19 cellular contexts compared by ENCODE assay signal in genomic region chr19:55801416-55801815, GRCh38. TPM values are rescaled to one million over a fixed set of nuclear protein-coding genes. Genes with fewer than 3 reads are reported as not detected.
DNase-seq lines count a peak whose midpoint lies in the region; ATAC-seq, FAIRE-seq and TF ChIP-seq lines count a peak whose summit lies in the region.
"Had no signal": no experiment of that assay in that cellular context is flagged by ENCODE, and none has a peak within 500 bp of the region (broad histone marks: within the 10 kb centered on the region; RNA-seq: fewer than 3 reads in every experiment).

No MANE protein-coding gene starts in this region.

- no peaks in the 10 kb centered on the region for H3K9me3 ChIP-seq in Karpas-422 (ENCODE audit: low read length)
- no peaks in the 10 kb centered on the region for H3K9me3 ChIP-seq in SU-DHL-6 (ENCODE audit: insufficient read depth, low read length)
- H3K9me3 ChIP-seq in upper lobe of right lung = no peaks in the 10 kb centered on the region
- H3K9me3 ChIP-seq: HAP-1 had no signal

- H4K20me1 ChIP-seq in Karpas-422 (ENCODE audit: insufficient read depth, low read depth, low read length) = no peaks in the 10 kb centered on the region
- H4K20me1 ChIP-seq in SU-DHL-6 (ENCODE audit: low read depth, low read length) = no peaks in the 10 kb centered on the region

- H2AFZ ChIP-seq in Karpas-422 (ENCODE audit: low read length) (peak overlapping the region; percentile 39; the same call in 1 of the 2 replicates), SU-DHL-6 (ENCODE audit: low read depth, low read length, severe bottlenecking) (no peak overlapping the region)
- H2AFZ ChIP-seq: GM23248 had no signal

- H3K9ac ChIP-seq in Karpas-422 (ENCODE audit: low read length) (no peak overlapping the region; the same call in 1 of the 2 replicates), SU-DHL-6 (ENCODE audit: low read length) (peak overlapping the region; percentile 7; the same call in 1 of the 2 replicates)
- H3K9ac ChIP-seq: GM23248 had no signal

- no peaks in the 10 kb centered on the region for H3F3A ChIP-seq in SU-DHL-6 (ENCODE audit: insufficient read depth)

- H3K9me2 ChIP-seq in Karpas-422 (replicated peaks; ENCODE audit: insufficient read depth, low read length) (no peaks in the 10 kb centered on the region), SU-DHL-6 (replicated peaks; ENCODE audit: insufficient read depth, low read length) (no peaks in the 10 kb centered on the region)

- H3K27me3 Mint-ChIP-seq in memory B cell = no peaks in the 10 kb centered on the region
- peaks cover 7% of the 10 kb centered on the region for H3K27me3 Mint-ChIP-seq in activated naive CD8-positive, alpha-beta T cell treated with anti-CD3 and anti-CD28 coated beads, Interleukin-2, amount 50 U/mL, for 24 hours
- H3K27me3 Mint-ChIP-seq: IgD-negative memory B cell had no signal

- no peak for TF ChIP-seq CTCF in SU-DHL-6 (IDR thresholded peaks at IDR 0.05; ENCODE audit: insufficient read depth, low read length, poor library complexity, severe bottlenecking)
- no peak for TF ChIP-seq CTCF in upper lobe of right lung (IDR thresholded peaks at IDR 0.05)

- ATAC-seq in memory B cell (ENCODE audit: low read depth) (peak; percentile 98), upper lobe of right lung (no peak), HG03571 (IDR thresholded peaks at IDR 0.05; ENCODE audit: unreplicated experiment) (no peak)
- no peak for ATAC-seq in activated naive CD8-positive, alpha-beta T cell treated with anti-CD3 and anti-CD28 coated beads, Interleukin-2, amount 50 U/mL, for 24 hours

- H3K27ac ChIP-seq in Karpas-422 (ENCODE audit: low read length) (no peak overlapping the region), SU-DHL-6 (ENCODE audit: low read depth, low read length) (peak overlapping the region; percentile 51), upper lobe of right lung (no peak overlapping the region)
- H3K27ac ChIP-seq: C4-2B, GM23248 had no signal

- no peak for TF ChIP-seq POLR2A in GM12891 (IDR thresholded peaks at IDR 0.05; ENCODE audit: low read depth, low read length)

- intact Hi-C loops in upper lobe of right lung (cut with DNase I) = no loop called here

- H3K36me3 ChIP-seq in Karpas-422 (ENCODE audit: insufficient read depth, low read length) (no peaks in the 10 kb centered on the region), SU-DHL-6 (ENCODE audit: low read length) (peaks cover 32% of the 10 kb centered on the region), upper lobe of right lung (no peaks in the 10 kb centered on the region)
- H3K36me3 ChIP-seq: HAP-1 had no signal

- H3K4me3 Mint-ChIP-seq in memory B cell = no peak overlapping the region
- no peak overlapping the region for H3K4me3 Mint-ChIP-seq in activated naive CD8-positive, alpha-beta T cell treated with anti-CD3 and anti-CD28 coated beads, Interleukin-2, amount 50 U/mL, for 24 hours
- H3K4me3 Mint-ChIP-seq: CD4-positive, alpha-beta T cell had no signal

- H3K4me1 ChIP-seq in Karpas-422 (ENCODE audit: low read length) = peaks cover 11% of the 10 kb centered on the region
- no peaks in the 10 kb centered on the region for H3K4me1 ChIP-seq in upper lobe of right lung
- H3K4me1 ChIP-seq: Caco-2, HAP-1 had no signal

- H3K27me3 ChIP-seq in Karpas-422 (ENCODE audit: low read length) = no peaks in the 10 kb centered on the region
- H3K27me3 ChIP-seq in SU-DHL-6 (ENCODE audit: low read length) = no peaks in the 10 kb centered on the region
- H3K27me3 ChIP-seq in upper lobe of right lung = no peaks in the 10 kb centered on the region

- peak overlapping the region; percentile 60 for H3K27ac Mint-ChIP-seq in memory B cell
- no peak overlapping the region for H3K27ac Mint-ChIP-seq in activated naive CD8-positive, alpha-beta T cell treated with anti-CD3 and anti-CD28 coated beads, Interleukin-2, amount 50 U/mL, for 24 hours
- H3K27ac Mint-ChIP-seq: CD4-positive, alpha-beta T cell had no signal

- H3K36me3 Mint-ChIP-seq in memory B cell = peaks cover 3% of the 10 kb centered on the region
- no peaks in the 10 kb centered on the region for H3K36me3 Mint-ChIP-seq in activated naive CD8-positive, alpha-beta T cell treated with anti-CD3 and anti-CD28 coated beads, Interleukin-2, amount 50 U/mL, for 24 hours (ENCODE audit: low read depth)

- peaks cover 10% of the 10 kb centered on the region for H3K4me1 Mint-ChIP-seq in memory B cell
- no peaks in the 10 kb centered on the region for H3K4me1 Mint-ChIP-seq in activated naive CD8-positive, alpha-beta T cell treated with anti-CD3 and anti-CD28 coated beads, Interleukin-2, amount 50 U/mL, for 24 hours

- no peak for FAIRE-seq in GM12891 (lab: Jason Lieb, UNC)
- FAIRE-seq: A204.1, D721Med had no signal

- peak overlapping the region; percentile 21 for H3K4me2 ChIP-seq in Karpas-422 (ENCODE audit: low read depth, low read length, poor library complexity, severe bottlenecking)
- peak overlapping the region; percentile 32 for H3K4me2 ChIP-seq in SU-DHL-6 (ENCODE audit: low read depth, low read length, poor library complexity, severe bottlenecking)

- DNase-seq in Karpas-422 (no peak), memory B cell (ENCODE audit: low spot score in 2 of 2) (peak in 1 of 2 donors; percentile 21), upper lobe of right lung (no peak), GM12891 (ENCODE audit: insufficient read length, low spot score) (no peak)
- no peak for DNase-seq in activated naive CD8-positive, alpha-beta T cell treated with anti-CD3 and anti-CD28 coated beads, Interleukin-2, amount 50 U/mL, for 24 hours
- DNase-seq: ACHN; Caco-2; CD4-positive, alpha-beta T cell; GDM1; GM23248; KG1 had no signal

- no peaks in the 10 kb centered on the region for H3K9me3 Mint-ChIP-seq in memory B cell
- peaks cover 4% of the 10 kb centered on the region for H3K9me3 Mint-ChIP-seq in activated naive CD8-positive, alpha-beta T cell treated with anti-CD3 and anti-CD28 coated beads, Interleukin-2, amount 50 U/mL, for 24 hours

- H3K79me2 ChIP-seq in Karpas-422 (ENCODE audit: low read length) (no peaks in the 10 kb centered on the region), SU-DHL-6 (ENCODE audit: insufficient read depth, low read length) (peaks cover 75% of the 10 kb centered on the region)

- H3K4me3 ChIP-seq in Karpas-422 (ENCODE audit: low read length) (no peak overlapping the region), SU-DHL-6 (ENCODE audit: insufficient read depth, low read length, poor library complexity, severe bottlenecking) (no peak overlapping the region), upper lobe of right lung (no peak overlapping the region)
- H3K4me3 ChIP-seq: GM23248, HAP-1 had no signal

TF ChIP-seq in GM12891, 5 proteins besides CTCF, POLR2A, EP300 and RAD21:
- TF ChIP-seq POLR2AphosphoS5 (IDR thresholded peaks at IDR 0.05; ENCODE audit: low read depth, low read length) (no peak), TAF1 (IDR thresholded peaks at IDR 0.05; ENCODE audit: low read depth, low read length) (no peak), POU2F2 (IDR thresholded peaks at IDR 0.05; ENCODE audit: low read depth, low read length) (no peak), SPI1 (IDR thresholded peaks at IDR 0.05; ENCODE audit: low read depth, low read length) (no peak), PAX5 (IDR thresholded peaks at IDR 0.05; ENCODE audit: insufficient read depth, low read length, severe bottlenecking) (no peak)
TF ChIP-seq in GM12891: peak in this region for 0.

RNA-seq across cellular contexts. Expression of gene NLRP11, which starts 30.4 kb away (rescaled TPM):
- 1.8 and 5.0 TPM in 2 replicates for total RNA-seq in Karpas-422 (2014; rRNA removed; shearing (Covaris generic); ENCODE audit: low replicate concordance)
- total RNA-seq in upper lobe of right lung = not detected
- 0.04 TPM for polyA plus RNA-seq in GM12891 (2012; ENCODE audit: low read depth, missing spikeins)
- total RNA-seq: CD4-positive, alpha-beta T cell; GM23248 had no signal
- polyA plus RNA-seq: BJ, GM23248 had no signal

RNA-seq across cellular contexts. Expression of gene RFPL4AL1, which starts 32.5 kb away (rescaled TPM):
- not detected in 2 replicates for total RNA-seq in Karpas-422 (2014; rRNA removed; shearing (Covaris generic); ENCODE audit: low replicate concordance)
- total RNA-seq in upper lobe of right lung = not detected
- polyA plus RNA-seq in GM12891 (2012; ENCODE audit: low read depth, missing spikeins) = not detected
- total RNA-seq: Caco-2; CD4-positive, alpha-beta T cell; GM23248 had no signal
- polyA plus RNA-seq: BJ, GM23248, IgD-negative memory B cell had no signal

RNA-seq across cellular contexts. Expression of gene NLRP4, which starts 34.9 kb away (rescaled TPM):
- total RNA-seq in Karpas-422 (2014; rRNA removed; shearing (Covaris generic); ENCODE audit: low replicate concordance) = 28.2 and 30.2 TPM in 2 replicates
- total RNA-seq in upper lobe of right lung = not detected
- polyA plus RNA-seq in GM12891 (2012; ENCODE audit: low read depth, missing spikeins) = 0.18 TPM
- total RNA-seq: Caco-2; CD4-positive, alpha-beta T cell; GM23248 had no signal
- polyA plus RNA-seq: BJ, GM23248, IgD-negative memory B cell had no signal

RNA-seq across cellular contexts. Expression of gene RFPL4A, which starts 42.5 kb away (rescaled TPM):
- total RNA-seq in Karpas-422 (2014; rRNA removed; shearing (Covaris generic); ENCODE audit: low replicate concordance) = 0.22 TPM in 1 of 2 replicates, not detected in the other
- total RNA-seq in upper lobe of right lung = not detected
- polyA plus RNA-seq in GM12891 (2012; ENCODE audit: low read depth, missing spikeins) = not detected
- total RNA-seq: Caco-2; CD4-positive, alpha-beta T cell; GM23248 had no signal
- polyA plus RNA-seq: BJ, GM23248, IgD-negative memory B cell had no signal

Comparison
In these comparisons a context has a peak if more than half of its experiments do, and no peak if none do; other contexts are left out.
1. RNA of gene NLRP4, which starts 34.9 kb away (total RNA-seq): 28.2 to 30.2 TPM in Karpas-422; not detected in upper lobe of right lung (single experiment); every median in the first group is over 10 times any median in the second.